Comparison of ENCODE assay signal across 8 cellular contexts in the genomic region with DNA sequence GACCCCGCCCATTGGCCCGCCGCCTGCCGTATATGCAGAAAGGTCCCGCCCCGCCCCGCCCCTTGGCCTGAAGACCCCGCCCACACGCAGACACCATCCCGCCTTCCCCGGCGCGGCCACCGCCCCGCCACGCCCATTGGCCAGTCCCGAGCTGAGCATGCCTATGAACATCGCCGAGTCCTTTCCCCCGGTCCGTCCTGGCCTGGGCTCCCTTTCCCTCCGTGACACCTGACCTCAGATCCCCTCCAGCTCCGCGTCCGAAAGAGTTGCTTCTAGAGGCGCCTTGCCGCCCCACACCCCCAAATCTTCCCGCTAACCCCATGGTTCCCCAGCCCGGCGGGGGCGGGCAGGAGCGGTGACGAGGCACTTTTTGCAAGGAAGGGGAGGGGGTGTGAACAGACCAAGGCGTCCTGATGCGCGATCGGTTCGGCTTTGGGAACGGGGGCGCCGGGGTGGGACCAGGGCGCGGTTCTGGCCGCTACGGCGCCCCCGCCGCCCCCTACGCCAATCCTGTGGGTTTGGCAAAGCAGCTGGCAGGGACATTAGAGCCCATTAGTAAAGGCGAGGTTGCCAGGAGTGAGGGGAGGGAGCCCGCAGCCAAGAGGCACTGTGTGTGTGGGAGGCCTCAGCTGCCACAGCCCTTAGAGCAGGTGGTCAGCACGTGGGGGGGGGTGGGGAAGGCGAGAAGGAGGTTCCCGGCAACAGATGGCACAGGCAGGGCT. TPM values are rescaled to one million over a fixed set of nuclear protein-coding genes. Genes with fewer than 3 reads are reported as not detected.
A peak's percentile ranks its signal among the peaks of the same experiment; 100 is the strongest.
DNase-seq lines count a peak whose midpoint lies in the region; TF ChIP-seq lines count a peak whose summit lies in the region.

No MANE protein-coding gene starts in this region.

- TF ChIP-seq POLR2A in tibial nerve (IDR thresholded peaks at IDR 0.05), result no peak

- H3K4me1 ChIP-seq in DOHH2 (ENCODE audit: control insufficient read depth, low read length) (peaks cover 36% of the 10 kb centered on the region), adipocyte (ENCODE audit: control insufficient read depth, insufficient read depth, low read length) (peaks cover 30% of the 10 kb centered on the region), tibial nerve (peaks cover 0 to 48% (median 28%) of the 10 kb centered on the region in 4 donors)

- H3K9ac ChIP-seq in adipocyte (ENCODE audit: low read length), result peak overlapping the region; percentile 77

- H3F3A ChIP-seq in DOHH2 (ENCODE audit: control insufficient read depth, insufficient read depth), result no peaks in the 10 kb centered on the region

- no peak for TF ChIP-seq CTCF in DOHH2 (IDR thresholded peaks at IDR 0.05; ENCODE audit: low read depth, low read length, poor library complexity, severe bottlenecking)
- no peak for TF ChIP-seq CTCF in tibial nerve (IDR thresholded peaks at IDR 0.05)

- H3K36me3 ChIP-seq in DOHH2 (ENCODE audit: control insufficient read depth, low read length) (no peaks in the 10 kb centered on the region), adipocyte (ENCODE audit: control insufficient read depth, insufficient read depth, low read length, severe bottlenecking) (peaks cover 25% of the 10 kb centered on the region), tibial nerve (peaks cover 0 to 51% (median 2%) of the 10 kb centered on the region in 3 donors)

- peak; percentile 49 to 92 for TF ChIP-seq EP300 in tibial nerve (IDR thresholded peaks at IDR 0.05)

- no peaks in the 10 kb centered on the region for H3K9me2 ChIP-seq in DOHH2 (replicated peaks; ENCODE audit: control insufficient read depth, low read length)

- 0 out of 2 replicates have a peak, but pooled peaks cover 3% of the 10 kb centered on the region for H4K20me1 ChIP-seq in DOHH2 (ENCODE audit: control insufficient read depth, insufficient read depth, low read depth, low read length)

- POLR2A ChIA-PET in HEK293T (lab: Yijun Ruan, JAX), result interaction anchor here (0.9 to 1.9 kb wide), 4 partner anchors 11 to 108 kb away, joined by 3 to 13 read pairs (median 4); a partner anchor contains a TSS

- CTCF ChIA-PET in HEK293T (lab: Yijun Ruan, JAX), result no interaction called here

- H3K79me2 ChIP-seq in DOHH2 (ENCODE audit: control insufficient read depth, low read length), result no peaks in the 10 kb centered on the region

- H3K27me3 ChIP-seq in DOHH2 (ENCODE audit: control insufficient read depth, low read length), result no peaks in the 10 kb centered on the region
- H3K27me3 ChIP-seq in adipocyte (replicated peaks; ENCODE audit: control insufficient read depth, insufficient read depth, low read length), result no peaks in the 10 kb centered on the region
- no peaks in the 10 kb centered on the region for H3K27me3 ChIP-seq in tibial nerve

- WGBS in tibial nerve, 2 donors, result 1% methylated on average over 32 to 38 of the region's 54 CpGs

- H3K4me2 ChIP-seq in DOHH2 (ENCODE audit: low read length), result peak overlapping the region; percentile 90

- intact Hi-C loops in cardiac septum (cut with DNase I), result loop anchor here (1.0 to 2.0 kb wide), 2 partner anchors 24 to 60 kb away; a partner anchor contains a TSS

- no peak overlapping the region for H3K27ac ChIP-seq in DOHH2 (ENCODE audit: low read depth, low read length)
- peak overlapping the region; percentile 91 to 98 (median 94) for H3K27ac ChIP-seq in tibial nerve

- DNase-seq in HEK293T (ENCODE audit: extremely low spot score), result peak; percentile 99
- peak; percentile 87 for DNase-seq in NCI-H1436 (lab: John Stamatoyannopoulos, UW)
- DNase-seq in SW480 (ENCODE audit: low spot score), result peak; percentile 95
- peak; percentile 98 for DNase-seq in adipocyte (ENCODE audit: low read depth)
- DNase-seq in cardiac septum (ENCODE audit: low spot score), result peak; percentile 97
- peak; percentile 77 for DNase-seq in pons (ENCODE audit: low spot score)
- peak; percentile 97 to 98 for DNase-seq in tibial nerve (ENCODE audit: low spot score in 2 of 2)

- no peaks in the 10 kb centered on the region for H3K9me3 ChIP-seq in DOHH2 (ENCODE audit: control insufficient read depth, insufficient read depth, low read length)
- H3K9me3 ChIP-seq in adipocyte (ENCODE audit: control insufficient read depth, low read length), result no peaks in the 10 kb centered on the region
- H3K9me3 ChIP-seq in tibial nerve, result no peaks in the 10 kb centered on the region

- H3K4me3 ChIP-seq in DOHH2 (ENCODE audit: low read length), result peak overlapping the region; percentile 85
- peak overlapping the region; percentile 72 for H3K4me3 ChIP-seq in adipocyte (ENCODE audit: low read length)
- H3K4me3 ChIP-seq in tibial nerve, result peak overlapping the region; percentile 47 to 100 (median 76)

TF ChIP-seq in HEK293T, 16 proteins besides CTCF, POLR2A, EP300 and RAD21:
- peak; percentile 92 for TF ChIP-seq L3MBTL2 (conservative IDR thresholded peaks at IDR 0.05)
- no peak for TF ChIP-seq FOXM1 (IDR thresholded peaks at IDR 0.05; ENCODE audit: borderline replicate concordance)

RNA-seq across cellular contexts. Expression of a gene that starts 0.4 kb away (rescaled TPM):
- total RNA-seq in cardiac septum (20.7 TPM), tibial nerve (100 to 1,000 TPM; 203 to 284 (median 251) TPM)

RNA-seq across cellular contexts. Expression of a gene that starts 25.8 kb away (rescaled TPM):
- 18.1 TPM for total RNA-seq in cardiac septum
- 10 to 100 TPM; 71.0 to 88.6 (median 84.3) TPM for total RNA-seq in tibial nerve

RNA-seq across cellular contexts. Expression of a gene that starts 26.1 kb away (rescaled TPM):
- total RNA-seq in cardiac septum (10.0 TPM), tibial nerve (100 to 1,000 TPM in 1 of 4 donors, 10 to 100 TPM in 3; 72.0 to 114 (median 90.9) TPM)

RNA-seq across cellular contexts. Expression of a gene that starts 59.4 kb away (rescaled TPM):
- 9.2 TPM for total RNA-seq in cardiac septum
- total RNA-seq in tibial nerve, result 1 to 10 TPM; 2.5 to 7.1 (median 4.3) TPM
